In genomic region chr4:82745173-82745842, GRCh38 we compare ENCODE assay signal across 1 cellular context.
TF ChIP-seq lines count a peak whose summit lies in the region.

No MANE protein-coding gene starts in this region.

TF ChIP-seq in GM23338, 12 proteins besides CTCF, POLR2A, EP300 and RAD21 (continued from another document):
- TF ChIP-seq, protein P1, sequence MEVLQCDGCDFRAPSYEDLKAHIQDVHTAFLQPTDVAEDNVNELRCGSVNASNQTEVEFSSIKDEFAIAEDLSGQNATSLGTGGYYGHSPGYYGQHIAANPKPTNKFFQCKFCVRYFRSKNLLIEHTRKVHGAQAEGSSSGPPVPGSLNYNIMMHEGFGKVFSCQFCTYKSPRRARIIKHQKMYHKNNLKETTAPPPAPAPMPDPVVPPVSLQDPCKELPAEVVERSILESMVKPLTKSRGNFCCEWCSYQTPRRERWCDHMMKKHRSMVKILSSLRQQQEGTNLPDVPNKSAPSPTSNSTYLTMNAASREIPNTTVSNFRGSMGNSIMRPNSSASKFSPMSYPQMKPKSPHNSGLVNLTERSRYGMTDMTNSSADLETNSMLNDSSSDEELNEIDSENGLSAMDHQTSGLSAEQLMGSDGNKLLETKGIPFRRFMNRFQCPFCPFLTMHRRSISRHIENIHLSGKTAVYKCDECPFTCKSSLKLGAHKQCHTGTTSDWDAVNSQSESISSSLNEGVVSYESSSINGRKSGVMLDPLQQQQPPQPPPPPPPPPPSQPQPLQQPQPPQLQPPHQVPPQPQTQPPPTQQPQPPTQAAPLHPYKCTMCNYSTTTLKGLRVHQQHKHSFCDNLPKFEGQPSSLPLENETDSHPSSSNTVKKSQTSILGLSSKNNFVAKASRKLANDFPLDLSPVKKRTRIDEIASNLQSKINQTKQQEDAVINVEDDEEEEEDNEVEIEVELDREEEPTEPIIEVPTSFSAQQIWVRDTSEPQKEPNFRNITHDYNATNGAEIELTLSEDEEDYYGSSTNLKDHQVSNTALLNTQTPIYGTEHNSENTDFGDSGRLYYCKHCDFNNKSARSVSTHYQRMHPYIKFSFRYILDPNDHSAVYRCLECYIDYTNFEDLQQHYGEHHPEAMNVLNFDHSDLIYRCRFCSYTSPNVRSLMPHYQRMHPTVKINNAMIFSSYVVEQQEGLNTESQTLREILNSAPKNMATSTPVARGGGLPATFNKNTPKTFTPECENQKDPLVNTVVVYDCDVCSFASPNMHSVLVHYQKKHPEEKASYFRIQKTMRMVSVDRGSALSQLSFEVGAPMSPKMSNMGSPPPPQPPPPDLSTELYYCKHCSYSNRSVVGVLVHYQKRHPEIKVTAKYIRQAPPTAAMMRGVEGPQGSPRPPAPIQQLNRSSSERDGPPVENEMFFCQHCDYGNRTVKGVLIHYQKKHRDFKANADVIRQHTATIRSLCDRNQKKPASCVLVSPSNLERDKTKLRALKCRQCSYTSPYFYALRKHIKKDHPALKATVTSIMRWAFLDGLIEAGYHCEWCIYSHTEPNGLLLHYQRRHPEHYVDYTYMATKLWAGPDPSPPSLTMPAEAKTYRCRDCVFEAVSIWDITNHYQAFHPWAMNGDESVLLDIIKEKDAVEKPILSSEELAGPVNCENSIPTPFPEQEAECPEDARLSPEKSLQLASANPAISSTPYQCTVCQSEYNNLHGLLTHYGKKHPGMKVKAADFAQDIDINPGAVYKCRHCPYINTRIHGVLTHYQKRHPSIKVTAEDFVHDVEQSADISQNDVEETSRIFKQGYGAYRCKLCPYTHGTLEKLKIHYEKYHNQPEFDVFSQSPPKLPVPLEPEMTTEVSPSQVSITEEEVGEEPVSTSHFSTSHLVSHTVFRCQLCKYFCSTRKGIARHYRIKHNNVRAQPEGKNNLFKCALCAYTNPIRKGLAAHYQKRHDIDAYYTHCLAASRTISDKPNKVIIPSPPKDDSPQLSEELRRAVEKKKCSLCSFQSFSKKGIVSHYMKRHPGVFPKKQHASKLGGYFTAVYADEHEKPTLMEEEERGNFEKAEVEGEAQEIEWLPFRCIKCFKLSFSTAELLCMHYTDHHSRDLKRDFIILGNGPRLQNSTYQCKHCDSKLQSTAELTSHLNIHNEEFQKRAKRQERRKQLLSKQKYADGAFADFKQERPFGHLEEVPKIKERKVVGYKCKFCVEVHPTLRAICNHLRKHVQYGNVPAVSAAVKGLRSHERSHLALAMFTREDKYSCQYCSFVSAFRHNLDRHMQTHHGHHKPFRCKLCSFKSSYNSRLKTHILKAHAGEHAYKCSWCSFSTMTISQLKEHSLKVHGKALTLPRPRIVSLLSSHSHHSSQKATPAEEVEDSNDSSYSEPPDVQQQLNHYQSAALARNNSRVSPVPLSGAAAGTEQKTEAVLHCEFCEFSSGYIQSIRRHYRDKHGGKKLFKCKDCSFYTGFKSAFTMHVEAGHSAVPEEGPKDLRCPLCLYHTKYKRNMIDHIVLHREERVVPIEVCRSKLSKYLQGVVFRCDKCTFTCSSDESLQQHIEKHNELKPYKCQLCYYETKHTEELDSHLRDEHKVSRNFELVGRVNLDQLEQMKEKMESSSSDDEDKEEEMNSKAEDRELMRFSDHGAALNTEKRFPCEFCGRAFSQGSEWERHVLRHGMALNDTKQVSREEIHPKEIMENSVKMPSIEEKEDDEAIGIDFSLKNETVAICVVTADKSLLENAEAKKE (CRISPR knock-in tag; IDR thresholded peaks at IDR 0.05) = no peak
- TF ChIP-seq ZNF114 (CRISPR knock-in tag; IDR thresholded peaks at IDR 0.05) (no peak), NANOG (IDR thresholded peaks at IDR 0.05; ENCODE audit: borderline replicate concordance) (no peak), STAT1 (IDR thresholded peaks at IDR 0.05; ENCODE audit: unreplicated experiment) (no peak), JUNB (IDR thresholded peaks at IDR 0.05; ENCODE audit: unreplicated experiment) (no peak), EZH2phosphoT487 (IDR thresholded peaks at IDR 0.05; ENCODE audit: unreplicated experiment) (no peak), EZH2 (IDR thresholded peaks at IDR 0.05; ENCODE audit: low read depth, unreplicated experiment) (no peak), REST (IDR thresholded peaks at IDR 0.05; ENCODE audit: unreplicated experiment) (no peak), ZNF331 (CRISPR knock-in tag; IDR thresholded peaks at IDR 0.05; ENCODE audit: low read depth) (no peak)
